8 cellular contexts compared by ENCODE assay signal in genomic region chr2:8090748-8091700, GRCh38.
DNase-seq lines count a peak whose midpoint lies in the region; ATAC-seq, FAIRE-seq and TF ChIP-seq lines count a peak whose summit lies in the region.

No MANE protein-coding gene starts in this region.

- no peak overlapping the region for H3K27ac Mint-ChIP-seq in astrocyte (ENCODE audit: unreplicated experiment)

- H2AFZ ChIP-seq in OCI-LY1 (ENCODE audit: low read length) (peak overlapping the region; percentile 37; the same call in 1 of the 2 replicates), astrocyte (ENCODE audit: low read depth, low read length) (peak overlapping the region; percentile 1), HepG2 (ENCODE audit: low read length) (peak overlapping the region; percentile 64)

- no peaks in the 10 kb centered on the region for H3K9me3 Mint-ChIP-seq in astrocyte (ENCODE audit: unreplicated experiment)

- intact Hi-C loops in HepG2 (cut with micrococcal nuclease; ENCODE audit: unreplicated experiment), result loop anchor here (1.0 kb wide), 1 partner anchor 35 kb away; no protein-coding TSS in a partner anchor

- H3K4me1 ChIP-seq in OCI-LY1 (ENCODE audit: insufficient read depth, low read length, severe bottlenecking), result peaks cover 7% of the 10 kb centered on the region
- H3K4me1 ChIP-seq in astrocyte (ENCODE audit: insufficient read depth, low read length), result peaks cover 35% of the 10 kb centered on the region
- peaks cover 54% of the 10 kb centered on the region for H3K4me1 ChIP-seq in HepG2 (ENCODE audit: insufficient read depth, low read length)
- H3K4me1 ChIP-seq in upper lobe of left lung, result peaks cover 0 to 4% (median 0%) of the 10 kb centered on the region in 4 donors

- H3K27ac ChIP-seq in OCI-LY1 (ENCODE audit: low read depth, low read length, poor library complexity, severe bottlenecking) (no peak overlapping the region), astrocyte (ENCODE audit: low read depth, low read length) (no peak overlapping the region), HepG2 (ENCODE audit: extremely low read length, insufficient read depth, low read length) (peak overlapping the region; percentile 87), upper lobe of left lung (no peak overlapping the region)

- peak; percentile 56 to 61; a peak in 3 of 4 replicates for TF ChIP-seq POLR2A in HepG2 (IDR thresholded peaks at IDR 0.05; ENCODE audit: insufficient read depth in 1 of 2, low read depth in 2 of 2, low read length in 2 of 2)
- peak in 1 of 4 donors; percentile 28 for TF ChIP-seq POLR2A in upper lobe of left lung (IDR thresholded peaks at IDR 0.05)

- DNase-seq in Daoy (ENCODE audit: low read depth) (peak; percentile 14), HFF-Myc (ENCODE audit: extremely low read depth, low read depth) (peak; percentile 70), astrocyte (ENCODE audit: low read depth) (peak; percentile 86), HepG2 (ENCODE audit: low spot score) (peak; percentile 99), upper lobe of left lung (peak in 1 of 2 donors; percentile 72), DMS114 treated with DMSO at 0.1 percent for 48 hours (lab: John Stamatoyannopoulos, UW; ENCODE audit: unreplicated experiment) (no peak)
- no peak for DNase-seq in effector CD8-positive, alpha-beta T cell (lab: John Stamatoyannopoulos, UW)

- H3K9me3 ChIP-seq in OCI-LY1 (ENCODE audit: low read length), result no peaks in the 10 kb centered on the region
- H3K9me3 ChIP-seq in astrocyte (ENCODE audit: insufficient read depth, low read depth, low read length), result no peaks in the 10 kb centered on the region
- no peaks in the 10 kb centered on the region for H3K9me3 ChIP-seq in HepG2 (ENCODE audit: low read length)
- no peaks in the 10 kb centered on the region for H3K9me3 ChIP-seq in upper lobe of left lung

- no peak overlapping the region for H3K4me3 Mint-ChIP-seq in astrocyte (ENCODE audit: unreplicated experiment)

- TSS peak; percentile 99 for BruUV-seq in HepG2 (replicated peaks; lab: Mats Ljungman, UMichigan)

- 49% methylated on average over 5 of the region's 5 CpGs for WGBS in HepG2 (ENCODE audit: low lambda C conversion rate)
- 67 to 82% methylated on average over 5 of the region's 5 CpGs for WGBS in upper lobe of left lung, 2 donors

- H3F3A ChIP-seq in OCI-LY1 (ENCODE audit: insufficient read depth, low read length), result no peaks in the 10 kb centered on the region

- H3K36me3 ChIP-seq in OCI-LY1 (ENCODE audit: insufficient read depth, low read length) (no peaks in the 10 kb centered on the region), astrocyte (ENCODE audit: insufficient read depth, low read length) (no peaks in the 10 kb centered on the region), HepG2 (replicated peaks in 1 of 2; ENCODE audit: control insufficient read depth in 1 of 2, insufficient read depth in 2 of 2, low read length in 2 of 2) (no peaks in the 10 kb centered on the region), upper lobe of left lung (no peaks in the 10 kb centered on the region)

- CTCF ChIA-PET in HepG2 (lab: Yijun Ruan, JAX; ENCODE audit: low intra/inter-chr PET ratio, low total read pairs), result interaction anchor here (1.2 kb wide), 1 partner anchor 12 kb away, joined by 3 read pairs; no protein-coding TSS in a partner anchor

- no peaks in the 10 kb centered on the region for H3K27me3 Mint-ChIP-seq in astrocyte (ENCODE audit: low read depth, unreplicated experiment)

- in situ Hi-C loops in HepG2 (cut with HindIII; ENCODE audit: extremely low pct_ligation_motif_present, low pct_unique_long_range_greater_than_20kb), result no loop called here

- ATAC-seq in HepG2 (peak; percentile 100), upper lobe of left lung (ENCODE audit: low FRiP score in 2 of 2) (peak; percentile 77 to 94)

- peak; percentile 69 for FAIRE-seq in astrocyte (lab: Jason Lieb, UNC)
- FAIRE-seq in HepG2 (lab: Jason Lieb, UNC), result peak; percentile 92

- peak; percentile 28 for TF ChIP-seq RAD21 in HepG2 (CRISPR knock-in tag; IDR thresholded peaks at IDR 0.05)

- H4K20me1 ChIP-seq in OCI-LY1 (ENCODE audit: insufficient read depth, low read length) (no peaks in the 10 kb centered on the region), astrocyte (ENCODE audit: insufficient read depth, low read length) (no peaks in the 10 kb centered on the region), HepG2 (ENCODE audit: insufficient read depth, low read length) (no peaks in the 10 kb centered on the region)

- H3K9ac ChIP-seq in OCI-LY1 (ENCODE audit: low read length) (no peak overlapping the region), astrocyte (ENCODE audit: low read length) (no peak overlapping the region), HepG2 (ENCODE audit: insufficient read depth, low read depth, low read length) (peak overlapping the region; percentile 54)

- POLR2A ChIA-PET in HepG2 (lab: Yijun Ruan, JAX), result interaction anchor here (0.9 to 2.7 kb wide), 16 partner anchors 8 to 589 kb away, joined by 3 to 44 read pairs (median 4); partner anchors contain the start of gene ID2

- TF ChIP-seq EP300 in HepG2 (IDR thresholded peaks at IDR 0.05; ENCODE audit: low read depth in 2 of 2, low read length in 2 of 2) (peak; percentile 80 to 92), HepG2 (CRISPR knock-in tag; IDR thresholded peaks at IDR 0.05; ENCODE audit: borderline replicate concordance) (peak; percentile 84), upper lobe of left lung (IDR thresholded peaks at IDR 0.05) (no peak)

- peaks cover 14% of the 10 kb centered on the region for H3K4me1 Mint-ChIP-seq in astrocyte (ENCODE audit: low read depth, unreplicated experiment)

- H3K79me2 ChIP-seq in OCI-LY1 (ENCODE audit: insufficient read depth, low read length) (no peaks in the 10 kb centered on the region), astrocyte (ENCODE audit: insufficient read depth, low read length) (no peaks in the 10 kb centered on the region), HepG2 (ENCODE audit: insufficient read depth, low read length) (no peaks in the 10 kb centered on the region)

- no peaks in the 10 kb centered on the region for H3K9me2 ChIP-seq in OCI-LY1 (ENCODE audit: low read depth, low read length)

- no peak overlapping the region for H3K4me2 ChIP-seq in OCI-LY1 (ENCODE audit: low read length)
- H3K4me2 ChIP-seq in astrocyte (ENCODE audit: low read length), result peak overlapping the region; percentile 4
- H3K4me2 ChIP-seq in HepG2 (ENCODE audit: low read depth, low read length), result peak overlapping the region; percentile 52

- TF ChIP-seq CTCF in HFF-Myc (IDR thresholded peaks at IDR 0.05; ENCODE audit: low read depth, low read length, missing control alignments) (no peak), OCI-LY1 (IDR thresholded peaks at IDR 0.05; ENCODE audit: low read length) (no peak), astrocyte (IDR thresholded peaks at IDR 0.05; ENCODE audit: insufficient read depth, low read depth, low read length) (no peak), HepG2 (CRISPR knock-in tag; IDR thresholded peaks at IDR 0.05) (no peak), upper lobe of left lung (IDR thresholded peaks at IDR 0.05) (no peak)

- H3K4me3 ChIP-seq in HFF-Myc (replicated peaks; ENCODE audit: low read depth, low read length), result no peak overlapping the region
- H3K4me3 ChIP-seq in OCI-LY1 (ENCODE audit: low read depth, low read length, poor library complexity, severe bottlenecking), result no peak overlapping the region
- H3K4me3 ChIP-seq in astrocyte (ENCODE audit: insufficient read depth, low read depth, low read length), result no peak overlapping the region
- no peak overlapping the region for H3K4me3 ChIP-seq in HepG2 (replicated peaks in 1 of 3; ENCODE audit: insufficient read depth in 1 of 3, low read depth in 2 of 3, low read length in 3 of 3)
- H3K4me3 ChIP-seq in upper lobe of left lung, result no peak overlapping the region

- no peaks in the 10 kb centered on the region for H3K36me3 Mint-ChIP-seq in astrocyte (ENCODE audit: low read depth, unreplicated experiment)

- no peaks in the 10 kb centered on the region for H3K27me3 ChIP-seq in OCI-LY1 (ENCODE audit: insufficient read depth, low read length)
- no peaks in the 10 kb centered on the region for H3K27me3 ChIP-seq in astrocyte (ENCODE audit: insufficient read depth, low read length)
- H3K27me3 ChIP-seq in HepG2 (ENCODE audit: control insufficient read depth in 1 of 2, insufficient read depth in 2 of 2, low read length in 2 of 2), result no peaks in the 10 kb centered on the region
- no peaks in the 10 kb centered on the region for H3K27me3 ChIP-seq in upper lobe of left lung

TF ChIP-seq in HepG2, 621 proteins besides CTCF, POLR2A, EP300 and RAD21 (continues in another document):
- TF ChIP-seq ZNF562 (CRISPR knock-in tag; IDR thresholded peaks at IDR 0.05; ENCODE audit: borderline replicate concordance) (no peak), ZNF138 (CRISPR knock-in tag; IDR thresholded peaks at IDR 0.05; ENCODE audit: low read depth) (no peak), MXD3 (CRISPR knock-in tag; IDR thresholded peaks at IDR 0.05) (peak; percentile 52; the same call in 1 of the 2 replicates), ATAD3A (CRISPR knock-in tag; IDR thresholded peaks at IDR 0.05) (no peak), NBN (conservative IDR thresholded peaks at IDR 0.05) (no peak), ZNF460 (CRISPR knock-in tag; IDR thresholded peaks at IDR 0.05; ENCODE audit: borderline replicate concordance) (no peak; the same call in 1 of the 2 replicates), ELF3 (CRISPR knock-in tag; IDR thresholded peaks at IDR 0.05) (peak; percentile 95), SMAD3 (CRISPR knock-in tag; IDR thresholded peaks at IDR 0.05) (peak; percentile 97), ZNF343 (CRISPR knock-in tag; IDR thresholded peaks at IDR 0.05) (peak; percentile 84; the same call in 1 of the 2 replicates), MAFF (IDR thresholded peaks at IDR 0.05; ENCODE audit: low read depth, low read length) (0 out of 2 replicates have a peak, but pooled peaks have one; percentile 19), NFRKB (IDR thresholded peaks at IDR 0.05) (no peak), ZUFSP (CRISPR knock-in tag; IDR thresholded peaks at IDR 0.05; ENCODE audit: borderline replicate concordance) (no peak)

Comparison
In these comparisons a context has a peak if more than half of its experiments do, and no peak if none do; other contexts are left out.
1. DNase-seq: peak in Daoy (single experiment), HFF-Myc (single experiment), astrocyte (single experiment) and HepG2 (single experiment); none in effector CD8-positive, alpha-beta T cell (single experiment) and DMS114 treated with DMSO at 0.1 percent for 48 hours (single experiment).
2. H2AFZ ChIP-seq: peak in every context shown above with its lines; median percentile 64 in HepG2; 37 in OCI-LY1; 1 in astrocyte.